In genomic region chr11:62853279-62853965, GRCh38 we compare ENCODE assay signal across 1 cellular context.
A peak's percentile ranks its signal among the peaks of the same experiment; 100 is the strongest.
TF ChIP-seq lines count a peak whose summit lies in the region.

No MANE protein-coding gene starts in this region.

TF ChIP-seq in WTC11, 78 proteins besides CTCF, POLR2A, EP300 and RAD21 (continued from another document):
- TF ChIP-seq AR (CRISPR knock-in tag; IDR thresholded peaks at IDR 0.05), result 0 out of 2 replicates have a peak, but pooled peaks have one; percentile 19
- 0 out of 2 replicates have a peak, but pooled peaks have one; percentile 32 for TF ChIP-seq ZNF512 (CRISPR knock-in tag; IDR thresholded peaks at IDR 0.05; ENCODE audit: borderline replicate concordance)
- TF ChIP-seq SMAD4 (CRISPR knock-in tag; IDR thresholded peaks at IDR 0.05), result no peak
- no peak for TF ChIP-seq ZMAT4 (CRISPR knock-in tag; IDR thresholded peaks at IDR 0.05)
TF ChIP-seq in WTC11: peak in this region for 5.
